ENCODE assay signal across 1 cellular context in genomic region chr6:47235964-47236760, GRCh38.
TF ChIP-seq lines count a peak whose summit lies in the region.

No MANE protein-coding gene starts in this region.

TF ChIP-seq in HEK293, 187 proteins besides CTCF, POLR2A, EP300 and RAD21 (continued from another document and continues in another):
- TF ChIP-seq ZBTB17 (tag by site-specific recombination; IDR thresholded peaks at IDR 0.05), result peak; percentile 48
- TF ChIP-seq PRDM10 (tag by site-specific recombination; IDR thresholded peaks at IDR 0.05), result peak; percentile 71
- no peak for TF ChIP-seq KLF1 (tag by site-specific recombination; IDR thresholded peaks at IDR 0.05)
- TF ChIP-seq ZNF214 (tag by site-specific recombination; IDR thresholded peaks at IDR 0.05; ENCODE audit: borderline replicate concordance), result no peak
- TF ChIP-seq, protein P1, sequence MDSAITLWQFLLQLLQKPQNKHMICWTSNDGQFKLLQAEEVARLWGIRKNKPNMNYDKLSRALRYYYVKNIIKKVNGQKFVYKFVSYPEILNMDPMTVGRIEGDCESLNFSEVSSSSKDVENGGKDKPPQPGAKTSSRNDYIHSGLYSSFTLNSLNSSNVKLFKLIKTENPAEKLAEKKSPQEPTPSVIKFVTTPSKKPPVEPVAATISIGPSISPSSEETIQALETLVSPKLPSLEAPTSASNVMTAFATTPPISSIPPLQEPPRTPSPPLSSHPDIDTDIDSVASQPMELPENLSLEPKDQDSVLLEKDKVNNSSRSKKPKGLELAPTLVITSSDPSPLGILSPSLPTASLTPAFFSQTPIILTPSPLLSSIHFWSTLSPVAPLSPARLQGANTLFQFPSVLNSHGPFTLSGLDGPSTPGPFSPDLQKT (IDR thresholded peaks at IDR 0.05; ENCODE audit: borderline replicate concordance, low read depth, low read length), result no peak
- no peak for TF ChIP-seq ZNF670 (tag by site-specific recombination; IDR thresholded peaks at IDR 0.05; ENCODE audit: low read depth)
- TF ChIP-seq ZNF610 (tag by site-specific recombination; IDR thresholded peaks at IDR 0.05; ENCODE audit: borderline replicate concordance), result no peak
- TF ChIP-seq ZNF792 (tag by site-specific recombination; IDR thresholded peaks at IDR 0.05), result no peak
- TF ChIP-seq ZNF624 (tag by site-specific recombination; IDR thresholded peaks at IDR 0.05), result no peak
- no peak for TF ChIP-seq ZNF560 (tag by site-specific recombination; IDR thresholded peaks at IDR 0.05; ENCODE audit: borderline replicate concordance)
- TF ChIP-seq ZBTB11 (tag by site-specific recombination; conservative IDR thresholded peaks at IDR 0.05; ENCODE audit: low read depth), result no peak
- peak; percentile 49; the same call in 1 of the 2 replicates for TF ChIP-seq ZNF341 (tag by site-specific recombination; IDR thresholded peaks at IDR 0.05; ENCODE audit: low read depth)
- peak; percentile 88 for TF ChIP-seq TCF7L2 (IDR thresholded peaks at IDR 0.05; ENCODE audit: borderline replicate concordance, low read depth, low read length)
- TF ChIP-seq PRDM4 (tag by site-specific recombination; IDR thresholded peaks at IDR 0.05), result peak; percentile 70
- TF ChIP-seq ZNF843 (tag by site-specific recombination; IDR thresholded peaks at IDR 0.05), result peak; percentile 79
- TF ChIP-seq ZNF692 (tag by site-specific recombination; IDR thresholded peaks at IDR 0.05), result peak; percentile 50; the same call in 1 of the 2 replicates
- TF ChIP-seq SALL2 (tag by site-specific recombination; IDR thresholded peaks at IDR 0.05; ENCODE audit: borderline replicate concordance), result no peak
- TF ChIP-seq SP7 (tag by site-specific recombination; IDR thresholded peaks at IDR 0.05), result peak; percentile 39; the same call in 1 of the 2 replicates
- TF ChIP-seq, protein P2, sequence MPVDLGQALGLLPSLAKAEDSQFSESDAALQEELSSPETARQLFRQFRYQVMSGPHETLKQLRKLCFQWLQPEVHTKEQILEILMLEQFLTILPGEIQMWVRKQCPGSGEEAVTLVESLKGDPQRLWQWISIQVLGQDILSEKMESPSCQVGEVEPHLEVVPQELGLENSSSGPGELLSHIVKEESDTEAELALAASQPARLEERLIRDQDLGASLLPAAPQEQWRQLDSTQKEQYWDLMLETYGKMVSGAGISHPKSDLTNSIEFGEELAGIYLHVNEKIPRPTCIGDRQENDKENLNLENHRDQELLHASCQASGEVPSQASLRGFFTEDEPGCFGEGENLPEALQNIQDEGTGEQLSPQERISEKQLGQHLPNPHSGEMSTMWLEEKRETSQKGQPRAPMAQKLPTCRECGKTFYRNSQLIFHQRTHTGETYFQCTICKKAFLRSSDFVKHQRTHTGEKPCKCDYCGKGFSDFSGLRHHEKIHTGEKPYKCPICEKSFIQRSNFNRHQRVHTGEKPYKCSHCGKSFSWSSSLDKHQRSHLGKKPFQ (tag by site-specific recombination; IDR thresholded peaks at IDR 0.05), result peak; percentile 68
- TF ChIP-seq ZNF354C (tag by site-specific recombination; IDR thresholded peaks at IDR 0.05; ENCODE audit: borderline replicate concordance, low read depth), result no peak
- no peak for TF ChIP-seq ZNF155 (tag by site-specific recombination; IDR thresholded peaks at IDR 0.05)
- no peak for TF ChIP-seq MZF1 (tag by site-specific recombination; IDR thresholded peaks at IDR 0.05; ENCODE audit: borderline replicate concordance)
- TF ChIP-seq BCL11B (tag by site-specific recombination; IDR thresholded peaks at IDR 0.05; ENCODE audit: low read depth), result no peak
- TF ChIP-seq, protein P3, sequence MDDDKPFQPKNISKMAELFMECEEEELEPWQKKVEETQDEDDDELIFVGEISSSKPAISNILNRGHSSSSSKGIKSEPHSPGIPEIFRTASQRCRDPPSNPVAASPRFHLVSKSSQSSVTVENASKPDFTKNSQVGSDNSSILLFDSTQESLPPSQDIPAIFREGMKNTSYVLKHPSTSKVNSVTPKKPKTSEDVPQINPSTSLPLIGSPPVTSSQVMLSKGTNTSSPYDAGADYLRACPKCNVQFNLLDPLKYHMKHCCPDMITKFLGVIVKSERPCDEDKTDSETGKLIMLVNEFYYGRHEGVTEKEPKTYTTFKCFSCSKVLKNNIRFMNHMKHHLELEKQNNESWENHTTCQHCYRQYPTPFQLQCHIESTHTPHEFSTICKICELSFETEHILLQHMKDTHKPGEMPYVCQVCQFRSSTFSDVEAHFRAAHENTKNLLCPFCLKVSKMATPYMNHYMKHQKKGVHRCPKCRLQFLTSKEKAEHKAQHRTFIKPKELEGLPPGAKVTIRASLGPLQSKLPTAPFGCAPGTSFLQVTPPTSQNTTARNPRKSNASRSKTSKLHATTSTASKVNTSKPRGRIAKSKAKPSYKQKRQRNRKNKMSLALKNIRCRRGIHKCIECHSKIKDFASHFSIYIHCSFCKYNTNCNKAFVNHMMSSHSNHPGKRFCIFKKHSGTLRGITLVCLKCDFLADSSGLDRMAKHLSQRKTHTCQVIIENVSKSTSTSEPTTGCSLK (tag by site-specific recombination; IDR thresholded peaks at IDR 0.05), result no peak
- no peak for TF ChIP-seq ZNF777 (tag by site-specific recombination; IDR thresholded peaks at IDR 0.05; ENCODE audit: borderline replicate concordance)
- TF ChIP-seq ZNF544 (tag by site-specific recombination; IDR thresholded peaks at IDR 0.05), result no peak
- TF ChIP-seq SCRT2 (tag by site-specific recombination; IDR thresholded peaks at IDR 0.05), result 0 out of 2 replicates have a peak, but pooled peaks have one; percentile 23
- peak; percentile 78 for TF ChIP-seq ZXDB (tag by site-specific recombination; IDR thresholded peaks at IDR 0.05)
- TF ChIP-seq ZNF600 (tag by site-specific recombination; IDR thresholded peaks at IDR 0.05), result no peak
- TF ChIP-seq ZBTB20 (tag by site-specific recombination; IDR thresholded peaks at IDR 0.05), result no peak; the same call in 1 of the 2 replicates
- no peak for TF ChIP-seq ZNF768 (tag by site-specific recombination; IDR thresholded peaks at IDR 0.05)
- TF ChIP-seq EGR2 (tag by site-specific recombination; IDR thresholded peaks at IDR 0.05; ENCODE audit: low read depth), result no peak
- TF ChIP-seq ZNF133 (tag by site-specific recombination; IDR thresholded peaks at IDR 0.05), result no peak
- no peak; the same call in 1 of the 2 replicates for TF ChIP-seq TRIM28 (IDR thresholded peaks at IDR 0.05; ENCODE audit: borderline replicate concordance, low read length)
- TF ChIP-seq ZNF157 (tag by site-specific recombination; IDR thresholded peaks at IDR 0.05), result no peak
- no peak for TF ChIP-seq ZNF423 (tag by site-specific recombination; IDR thresholded peaks at IDR 0.05)
- TF ChIP-seq ZNF10 (tag by site-specific recombination; IDR thresholded peaks at IDR 0.05), result peak; percentile 49; the same call in 1 of the 2 replicates
- TF ChIP-seq INSM2 (tag by site-specific recombination; IDR thresholded peaks at IDR 0.05), result no peak
- TF ChIP-seq GLIS2 (tag by site-specific recombination; IDR thresholded peaks at IDR 0.05), result no peak
- TF ChIP-seq ZNF747 (tag by site-specific recombination; IDR thresholded peaks at IDR 0.05), result no peak
- no peak for TF ChIP-seq ZNF211 (tag by site-specific recombination; IDR thresholded peaks at IDR 0.05; ENCODE audit: low read depth)
- TF ChIP-seq GLI4 (tag by site-specific recombination; IDR thresholded peaks at IDR 0.05), result no peak
- TF ChIP-seq, protein P4, sequence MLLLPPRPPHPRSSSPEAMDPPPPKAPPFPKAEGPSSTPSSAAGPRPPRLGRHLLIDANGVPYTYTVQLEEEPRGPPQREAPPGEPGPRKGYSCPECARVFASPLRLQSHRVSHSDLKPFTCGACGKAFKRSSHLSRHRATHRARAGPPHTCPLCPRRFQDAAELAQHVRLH (tag by site-specific recombination; IDR thresholded peaks at IDR 0.05), result 0 out of 2 replicates have a peak, but pooled peaks have one; percentile 36
- no peak for TF ChIP-seq ZNF19 (tag by site-specific recombination; IDR thresholded peaks at IDR 0.05; ENCODE audit: low read depth)
